ENCODE assay signal across 3 cellular contexts in genomic region chr10:99596708-99597107, GRCh38.
TF ChIP-seq lines count a peak whose summit lies in the region.
"Not testable (repeated sequence)": the region's sequence is repeated elsewhere in the genome, so short reads cannot be mapped to it uniquely, and the experiment has no call there.

No MANE protein-coding gene starts in this region.

TF ChIP-seq in IMR-90, 13 proteins besides CTCF, POLR2A, EP300 and RAD21:
- TF ChIP-seq CEBPB (IDR thresholded peaks at IDR 0.05; ENCODE audit: low read depth, low read length): peak; percentile 49
TF ChIP-seq in IMR-90: peak in this region for 1; not testable (repeated sequence) for 12.

TF ChIP-seq in K562, 482 proteins besides CTCF, POLR2A, EP300 and RAD21:
- TF ChIP-seq CEBPG (CRISPR knock-in tag; IDR thresholded peaks at IDR 0.05) (peak; percentile 44), CEBPG (tag; conservative IDR thresholded peaks at IDR 0.05 in 1 of 2, IDR thresholded peaks at IDR 0.05 in 1 of 2) (peak; percentile 46 to 49; a peak in 3 of 4 replicates), CEBPB (tag; IDR thresholded peaks at IDR 0.05) (peak; percentile 48; the same call in 1 of the 2 replicates), ATF3 (IDR thresholded peaks at IDR 0.05) (peak; percentile 76)
- not testable (repeated sequence) for TF ChIP-seq ATF3 (CRISPR knock-in tag; conservative IDR thresholded peaks at IDR 0.05)

TF ChIP-seq in H1, 55 proteins besides CTCF, POLR2A, EP300 and RAD21:
- TF ChIP-seq CEBPB (IDR thresholded peaks at IDR 0.05; ENCODE audit: low read depth, low read length): peak; percentile 34; the same call in 1 of the 2 replicates
